Comparison of ENCODE assay signal across 21 cellular contexts in genomic region chr2:101814752-101815151, GRCh38.
A peak's percentile ranks its signal among the peaks of the same experiment; 100 is the strongest.
DNase-seq lines count a peak whose midpoint lies in the region; ATAC-seq and TF ChIP-seq lines count a peak whose summit lies in the region.
"Had no signal": no experiment of that assay in that cellular context is flagged by ENCODE, and none has a peak within 500 bp of the region (broad histone marks: within the 10 kb centered on the region; RNA-seq: fewer than 3 reads in every experiment).

No MANE protein-coding gene starts in this region.

- H4K12ac ChIP-seq in trophoblast cell (ENCODE audit: low read depth, low read length), result no peak overlapping the region

- TF ChIP-seq CTCF in glutamatergic neuron (IDR thresholded peaks at IDR 0.05; ENCODE audit: partially characterized antibody, unreplicated experiment), result no peak

- no CpG with 5 or more reads among the region's 2 CpGs for WGBS in trophoblast cell (ENCODE audit: extremely low coverage, insufficient coverage, insufficient read length)

- H3K9me3 Mint-ChIP-seq in activated naive CD8-positive, alpha-beta T cell (ENCODE audit: low read depth), result no peaks in the 10 kb centered on the region
- H3K9me3 Mint-ChIP-seq in activated naive CD8-positive, alpha-beta T cell treated with anti-CD3 and anti-CD28 coated beads, Interleukin-2, amount 50 U/mL, for 24 hours, result peaks cover 7% of the 10 kb centered on the region
- peaks cover 22% of the 10 kb centered on the region for H3K9me3 Mint-ChIP-seq in glutamatergic neuron (ENCODE audit: unreplicated experiment)

- no peak overlapping the region for H3K14ac ChIP-seq in trophoblast cell (ENCODE audit: low read length)

- no peak overlapping the region for H3K23ac ChIP-seq in trophoblast cell (ENCODE audit: low read length)

- ATAC-seq in activated naive CD8-positive, alpha-beta T cell treated with anti-CD3 and anti-CD28 coated beads, Interleukin-2, amount 50 U/mL, for 24 hours, result no peak
- ATAC-seq in T-helper 17 cell (no peak), HG02885 (IDR thresholded peaks at IDR 0.05; ENCODE audit: poor library complexity, unreplicated experiment) (no peak)

- H3K36me3 ChIP-seq in trophoblast cell (ENCODE audit: control insufficient read depth in 1 of 2, insufficient read depth in 2 of 2, low read length in 2 of 2), result peaks cover 0 to 2% of the 10 kb centered on the region in 2 experiments

- no peak overlapping the region for H3K9ac ChIP-seq in trophoblast cell (ENCODE audit: low read length)

- peaks cover 9% of the 10 kb centered on the region for H3K79me2 ChIP-seq in trophoblast cell (ENCODE audit: control insufficient read depth, insufficient read depth, low read length, poor library complexity)

- no peak overlapping the region for H4K8ac ChIP-seq in trophoblast cell (ENCODE audit: low read depth, low read length)

- H3K27ac Mint-ChIP-seq in activated naive CD8-positive, alpha-beta T cell, result peak overlapping the region; percentile 67
- no peak overlapping the region for H3K27ac Mint-ChIP-seq in activated naive CD8-positive, alpha-beta T cell treated with anti-CD3 and anti-CD28 coated beads, Interleukin-2, amount 50 U/mL, for 24 hours
- peak overlapping the region; percentile 51 for H3K27ac Mint-ChIP-seq in T-helper 17 cell
- H3K27ac Mint-ChIP-seq in glutamatergic neuron (ENCODE audit: unreplicated experiment), result peak overlapping the region; percentile 54

- no peak overlapping the region for H3K4me3 ChIP-seq in trophoblast cell (ENCODE audit: low read depth, low read length)

- no peak overlapping the region for H2AK5ac ChIP-seq in trophoblast cell (ENCODE audit: low read length)

- H3K36me3 Mint-ChIP-seq in activated naive CD8-positive, alpha-beta T cell, result no peaks in the 10 kb centered on the region
- peaks cover 9% of the 10 kb centered on the region for H3K36me3 Mint-ChIP-seq in activated naive CD8-positive, alpha-beta T cell treated with anti-CD3 and anti-CD28 coated beads, Interleukin-2, amount 50 U/mL, for 24 hours (ENCODE audit: low read depth)
- H3K36me3 Mint-ChIP-seq in T-helper 17 cell (ENCODE audit: low read depth) (no peaks in the 10 kb centered on the region), glutamatergic neuron (ENCODE audit: unreplicated experiment) (no peaks in the 10 kb centered on the region)

- H4K91ac ChIP-seq in trophoblast cell (ENCODE audit: low read depth, low read length), result no peak overlapping the region

- H3K79me1 ChIP-seq in trophoblast cell (ENCODE audit: low read length), result peaks cover 6% of the 10 kb centered on the region

- H2BK120ac ChIP-seq in trophoblast cell (ENCODE audit: insufficient read depth, low read length, poor library complexity), result no peak overlapping the region

- no peak overlapping the region for H2BK5ac ChIP-seq in trophoblast cell (ENCODE audit: low read depth, low read length, poor library complexity)

- H3K27me3 ChIP-seq in trophoblast cell (ENCODE audit: insufficient read depth, low read length), result no peaks in the 10 kb centered on the region

- H3K4me1 Mint-ChIP-seq in activated naive CD8-positive, alpha-beta T cell (ENCODE audit: low read depth), result peaks cover 76% of the 10 kb centered on the region
- peaks cover 70% of the 10 kb centered on the region for H3K4me1 Mint-ChIP-seq in activated naive CD8-positive, alpha-beta T cell treated with anti-CD3 and anti-CD28 coated beads, Interleukin-2, amount 50 U/mL, for 24 hours
- H3K4me1 Mint-ChIP-seq in T-helper 17 cell (peaks cover 53% of the 10 kb centered on the region), glutamatergic neuron (ENCODE audit: low read depth, unreplicated experiment) (peaks cover 81% of the 10 kb centered on the region)

- H3K27ac ChIP-seq in trophoblast cell (ENCODE audit: low read depth, low read length), result no peak overlapping the region

- H3K4me3 Mint-ChIP-seq in activated naive CD8-positive, alpha-beta T cell, result no peak overlapping the region
- no peak overlapping the region for H3K4me3 Mint-ChIP-seq in activated naive CD8-positive, alpha-beta T cell treated with anti-CD3 and anti-CD28 coated beads, Interleukin-2, amount 50 U/mL, for 24 hours
- H3K4me3 Mint-ChIP-seq in T-helper 17 cell (no peak overlapping the region), glutamatergic neuron (ENCODE audit: unreplicated experiment) (peak overlapping the region; percentile 51)

- H2AFZ ChIP-seq in trophoblast cell (ENCODE audit: insufficient read depth, low read length, poor library complexity), result no peak overlapping the region

- peak overlapping the region; percentile 33 for H3K4ac ChIP-seq in trophoblast cell (ENCODE audit: low read depth, low read length)

- H3K4me1 ChIP-seq in trophoblast cell (ENCODE audit: control insufficient read depth in 1 of 2, insufficient read depth in 2 of 2, low read length in 2 of 2), result peaks cover 10 to 18% of the 10 kb centered on the region in 2 experiments

- no peak for DNase-seq in activated naive CD8-positive, alpha-beta T cell treated with anti-CD3 and anti-CD28 coated beads, Interleukin-2, amount 50 U/mL, for 24 hours
- DNase-seq in T-helper 17 cell, result no peak
- no peak for DNase-seq in glutamatergic neuron
- DNase-seq in trophoblast cell, result no peak
- DNase-seq in NCI-H1092 (lab: John Stamatoyannopoulos, UW), result no peak
- DNase-seq in NCI-H146 treated with DMSO at 0.1 percent for 48 hours (lab: John Stamatoyannopoulos, UW; ENCODE audit: unreplicated experiment), result no peak
- DNase-seq: AML-193; C1 segment of cervical spinal cord; DMS53; GDM1; KG1; NCI-H1092 treated with DMSO at 0.1 percent for 48 hours; NCI-H1436 treated with DMSO at 0.1 percent for 48 hours; NCI-H2029 treated with DMSO at 0.1 percent for 48 hours; NCI-H226; NCI-H524; NCI-H774; NK-92 treated with Interleukin-12 subunit alpha and Interleukin-12 subunit beta, amount 100 ng/mL, for 24 hours; SIG-M5 had no signal

- H3K18ac ChIP-seq in trophoblast cell (ENCODE audit: low read length), result no peak overlapping the region

- no peaks in the 10 kb centered on the region for H3K27me3 Mint-ChIP-seq in activated naive CD8-positive, alpha-beta T cell
- no peaks in the 10 kb centered on the region for H3K27me3 Mint-ChIP-seq in activated naive CD8-positive, alpha-beta T cell treated with anti-CD3 and anti-CD28 coated beads, Interleukin-2, amount 50 U/mL, for 24 hours
- no peaks in the 10 kb centered on the region for H3K27me3 Mint-ChIP-seq in T-helper 17 cell
- H3K27me3 Mint-ChIP-seq in glutamatergic neuron (ENCODE audit: unreplicated experiment), result peaks cover 19% of the 10 kb centered on the region

- peaks cover 2% of the 10 kb centered on the region for H3K9me3 ChIP-seq in T-helper 17 cell (ENCODE audit: control insufficient read depth, low read length, poor library complexity, severe bottlenecking)
- no peaks in the 10 kb centered on the region for H3K9me3 ChIP-seq in trophoblast cell (ENCODE audit: insufficient read depth, low read depth, low read length)

- no peak overlapping the region for H2BK12ac ChIP-seq in trophoblast cell (ENCODE audit: low read length)

- no peak overlapping the region for H3K4me2 ChIP-seq in trophoblast cell (ENCODE audit: low read length)
